ENCODE assay signal across 20 cellular contexts in the genomic region with DNA sequence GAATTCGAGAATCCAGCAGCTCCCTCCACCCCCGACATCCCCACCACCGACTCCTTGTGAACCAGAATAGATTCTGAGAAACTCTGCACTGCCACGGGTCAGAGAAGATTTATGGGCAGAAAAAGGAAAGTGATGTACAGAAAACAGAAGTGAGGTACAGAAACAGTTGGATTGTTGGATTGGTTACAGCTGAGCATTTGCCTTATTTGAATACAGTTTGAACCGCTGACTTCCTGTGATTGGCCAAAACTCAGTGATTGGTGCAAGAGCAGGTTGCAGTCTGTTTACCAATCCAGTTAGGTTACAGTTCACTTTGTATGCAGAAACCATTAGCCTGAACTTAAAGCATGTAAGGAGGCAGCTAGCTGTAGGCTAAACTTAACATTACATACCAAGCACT.
DNase-seq lines count a peak whose midpoint lies in the region; ATAC-seq lines count a peak whose summit lies in the region.
"Had no signal": no experiment of that assay in that cellular context is flagged by ENCODE, and none has a peak within 500 bp of the region (broad histone marks: within the 10 kb centered on the region; RNA-seq: fewer than 3 reads in every experiment).

No MANE protein-coding gene starts in this region.

- DNase-seq in MV-4-11 (lab: John Stamatoyannopoulos, UW) (peak; percentile 95), naive B cell (no peak), left lobe of liver (ENCODE audit: low spot score) (no peak), GF-D8 (lab: John Stamatoyannopoulos, UW) (no peak)
- no peak for DNase-seq in effector CD4-positive, alpha-beta T cell
- no peak for DNase-seq in activated CD4-positive, alpha-beta T cell treated with anti-CD3 and anti-CD28 coated beads for 4 hours
- DNase-seq: activated CD4-positive, alpha-beta memory T cell treated with anti-CD3 and anti-CD28 coated beads for 36 hours; activated naive CD4-positive, alpha-beta T cell treated with anti-CD3 and anti-CD28 coated beads for 36 hours; activated T-cell treated with anti-CD3 and anti-CD28 coated beads, Interleukin-2, amount 50 U/mL, for 24 hours; CD8-positive, alpha-beta memory T cell; DMS79; hypothalamus; natural killer cell; NCI-H187; NCI-H446; NK-92 treated with Interleukin-12 subunit alpha and Interleukin-12 subunit beta, amount 100 ng/mL, for 24 hours; sigmoid colon; stimulated activated naive CD8-positive, alpha-beta T cell treated with anti-CD3 and anti-CD28 coated beads, Interleukin-15, amount 100 ng/mL, for 72 hours had no signal

- peak overlapping the region in 1 of 8 donors; percentile 30 for H3K4me3 Mint-ChIP-seq in naive B cell
- H3K4me3 Mint-ChIP-seq: activated CD4-positive, alpha-beta memory T cell treated with anti-CD3 and anti-CD28 coated beads for 36 hours; activated naive CD4-positive, alpha-beta T cell treated with anti-CD3 and anti-CD28 coated beads for 36 hours; activated T-cell treated with anti-CD3 and anti-CD28 coated beads, Interleukin-2, amount 50 U/mL, for 24 hours; CD8-positive, alpha-beta memory T cell; natural killer cell; stimulated activated naive CD8-positive, alpha-beta T cell treated with anti-CD3 and anti-CD28 coated beads, Interleukin-15, amount 100 ng/mL, for 72 hours had no signal

- ATAC-seq in GM18858 (IDR thresholded peaks at IDR 0.05; ENCODE audit: unreplicated experiment): peak; percentile 48
- peak; percentile 71 for ATAC-seq in HG02623 (IDR thresholded peaks at IDR 0.05; ENCODE audit: unreplicated experiment)
- ATAC-seq in naive B cell (ENCODE audit: low read depth in 2 of 2): peak; percentile 30 to 56
- ATAC-seq in left lobe of liver: no peak
- ATAC-seq: natural killer cell; stimulated activated naive CD8-positive, alpha-beta T cell treated with anti-CD3 and anti-CD28 coated beads, Interleukin-15, amount 100 ng/mL, for 72 hours had no signal

- peaks cover 0 to 7% of the 10 kb centered on the region in 2 donors for H3K36me3 Mint-ChIP-seq in naive B cell
- H3K36me3 Mint-ChIP-seq: activated CD4-positive, alpha-beta memory T cell treated with anti-CD3 and anti-CD28 coated beads for 36 hours; CD8-positive, alpha-beta memory T cell; natural killer cell had no signal

- peaks cover 0 to 4% (median 0%) of the 10 kb centered on the region in 7 donors for H3K9me3 Mint-ChIP-seq in naive B cell
- H3K9me3 Mint-ChIP-seq: activated CD4-positive, alpha-beta memory T cell treated with anti-CD3 and anti-CD28 coated beads for 36 hours; activated T-cell treated with anti-CD3 and anti-CD28 coated beads, Interleukin-2, amount 50 U/mL, for 24 hours; stimulated activated naive CD8-positive, alpha-beta T cell treated with anti-CD3 and anti-CD28 coated beads, Interleukin-15, amount 100 ng/mL, for 72 hours had no signal

- H3K27ac Mint-ChIP-seq in naive B cell: no peak overlapping the region
- H3K27ac Mint-ChIP-seq: activated CD4-positive, alpha-beta memory T cell treated with anti-CD3 and anti-CD28 coated beads for 36 hours; activated naive CD4-positive, alpha-beta T cell treated with anti-CD3 and anti-CD28 coated beads for 36 hours; activated T-cell treated with anti-CD3 and anti-CD28 coated beads, Interleukin-2, amount 50 U/mL, for 24 hours; natural killer cell; stimulated activated naive CD8-positive, alpha-beta T cell treated with anti-CD3 and anti-CD28 coated beads, Interleukin-15, amount 100 ng/mL, for 72 hours had no signal

- H3K4me1 Mint-ChIP-seq in naive B cell: peaks cover 7 to 12% (median 10%) of the 10 kb centered on the region in 3 donors
- H3K4me1 Mint-ChIP-seq: CD8-positive, alpha-beta memory T cell; natural killer cell; stimulated activated naive CD8-positive, alpha-beta T cell treated with anti-CD3 and anti-CD28 coated beads, Interleukin-15, amount 100 ng/mL, for 72 hours had no signal

- no peaks in the 10 kb centered on the region for H3K27me3 Mint-ChIP-seq in naive B cell
